ENCODE assay signal across 33 cellular contexts in genomic region chr2:222074674-222075073, GRCh38.
"Had no signal": no experiment of that assay in that cellular context is flagged by ENCODE, and none has a peak within 500 bp of the region (broad histone marks: within the 10 kb centered on the region; RNA-seq: fewer than 3 reads in every experiment).

No MANE protein-coding gene starts in this region.

- H3K4me3 ChIP-seq: esophagus muscularis mucosa, right atrium auricular region, smooth muscle cell, uterus had no signal

- H3K79me2 ChIP-seq: parathyroid adenoma had no signal

- H3K27ac ChIP-seq: brain microvascular endothelial cell, esophagus muscularis mucosa, parathyroid adenoma, right atrium auricular region, uterus had no signal

- H3K4me2 ChIP-seq: smooth muscle cell had no signal

- H3K27me3 ChIP-seq: brain microvascular endothelial cell, right atrium auricular region had no signal

- H3K36me3 ChIP-seq: brain microvascular endothelial cell, esophagus muscularis mucosa, right atrium auricular region, uterus had no signal

- FAIRE-seq: astrocyte, frontal cortex had no signal

- H3K4me1 Mint-ChIP-seq: activated naive CD8-positive, alpha-beta T cell treated with anti-CD3 and anti-CD28 coated beads, Interleukin-2, amount 10 ng/mL, durations not matched to agents 7 days and 5 days; naive thymus-derived CD4-positive, alpha-beta T cell; stimulated activated memory B cell treated with anti-CD40 and anti-IgM and Interleukin-4, amounts not matched to agents 10 μg/mL and 1 μg/mL and 100 μg/mL, for 72 hours; stimulated activated naive CD8-positive, alpha-beta T cell treated with anti-CD3 and anti-CD28 coated beads, Interleukin-15, amount 100 ng/mL, for 72 hours had no signal

- H3K9me3 ChIP-seq: esophagus muscularis mucosa, right atrium auricular region, uterus had no signal

- H3K27me3 Mint-ChIP-seq: activated naive CD8-positive, alpha-beta T cell treated with anti-CD3 and anti-CD28 coated beads, Interleukin-2, amount 10 ng/mL, durations not matched to agents 7 days and 5 days; stimulated activated naive CD8-positive, alpha-beta T cell treated with anti-CD3 and anti-CD28 coated beads, Interleukin-15, amount 100 ng/mL, for 72 hours had no signal

- H3K9ac ChIP-seq: parathyroid adenoma had no signal

- H3K4me1 ChIP-seq: esophagus muscularis mucosa, parathyroid adenoma, right atrium auricular region, uterus had no signal

- H3K9me3 Mint-ChIP-seq: activated naive CD4-positive, alpha-beta T cell treated with anti-CD3 and anti-CD28 coated beads for 36 hours; activated naive CD8-positive, alpha-beta T cell treated with anti-CD3 and anti-CD28 coated beads, Interleukin-2, amount 10 ng/mL, durations not matched to agents 7 days and 5 days; activated T-helper 1 cell treated with anti-CD3 and anti-CD28 coated beads, Interleukin-12 subunit alpha, Interleukin-12 subunit beta, Interleukin-2, Interleukin-4 antibody, amounts not matched to agents 30 ng/mL and 10 ng/mL and 1 ng/mL, durations not matched to agents 14 hours and 24 hours and 36 hours; stimulated activated memory B cell treated with anti-CD40 and anti-IgM and Interleukin-4, amounts not matched to agents 10 μg/mL and 1 μg/mL and 100 μg/mL, for 72 hours; stimulated activated naive CD8-positive, alpha-beta T cell treated with anti-CD3 and anti-CD28 coated beads, Interleukin-15, amount 100 ng/mL, for 72 hours; type B pancreatic cell had no signal

- H3K4me3 Mint-ChIP-seq: activated naive CD4-positive, alpha-beta T cell treated with anti-CD3 and anti-CD28 coated beads for 36 hours; activated naive CD8-positive, alpha-beta T cell treated with anti-CD3 and anti-CD28 coated beads, Interleukin-2, amount 10 ng/mL, durations not matched to agents 7 days and 5 days; activated T-helper 1 cell treated with anti-CD3 and anti-CD28 coated beads, Interleukin-12 subunit alpha, Interleukin-12 subunit beta, Interleukin-2, Interleukin-4 antibody, amounts not matched to agents 30 ng/mL and 10 ng/mL and 1 ng/mL, durations not matched to agents 14 hours and 24 hours and 36 hours; effector memory CD8-positive, alpha-beta T cell; naive thymus-derived CD4-positive, alpha-beta T cell; stimulated activated memory B cell treated with anti-CD40 and anti-IgM and Interleukin-4, amounts not matched to agents 10 μg/mL and 1 μg/mL and 100 μg/mL, for 72 hours; stimulated activated naive CD8-positive, alpha-beta T cell treated with anti-CD3 and anti-CD28 coated beads, Interleukin-15, amount 100 ng/mL, for 72 hours; type B pancreatic cell had no signal

- DNase-seq: activated CD4-positive, alpha-beta T cell treated with anti-CD3 and anti-CD28 coated beads for 48 hours; activated CD4-positive, alpha-beta T cell treated with anti-CD3 and anti-CD28 coated beads, Interleukin-2, amount 50 U/mL, for 48 hours; activated CD8-positive, alpha-beta memory T cell treated with anti-CD3 and anti-CD28 coated beads, Interleukin-2, amount 50 U/mL, for 4 hours; activated effector memory CD4-positive, alpha-beta T cell treated with anti-CD3 and anti-CD28 coated beads, Interleukin-2, amount 50 U/mL, for 16 hours; activated naive CD4-positive, alpha-beta T cell treated with anti-CD3 and anti-CD28 coated beads for 36 hours; activated naive CD8-positive, alpha-beta T cell treated with anti-CD3 and anti-CD28 coated beads, Interleukin-2, amount 10 ng/mL, durations not matched to agents 7 days and 5 days; activated T-cell treated with anti-CD3 and anti-CD28 coated beads, Interleukin-2, amount 50 U/mL, for 1 hour; amniotic stem cell; brain microvascular endothelial cell; cortex of kidney; effector memory CD8-positive, alpha-beta T cell; islet precursor cell; left colon; mammary epithelial cell; midbrain; naive thymus-derived CD4-positive, alpha-beta T cell; nucleus accumbens; stimulated activated CD4-positive, alpha-beta T cell treated with anti-CD3 and anti-CD28 coated beads, Interleukin-1b, Interleukin-23, amount 100 ng/mL, for 48 hours; stimulated activated CD4-positive, alpha-beta T cell treated with anti-CD3 and anti-CD28 coated beads, Interleukin-4, amount 100 ng/mL, for 4 hours; stimulated activated CD8-positive, alpha-beta memory T cell treated with anti-CD3 and anti-CD28 coated beads, Interleukin-4, amount 100 ng/mL, for 48 hours; stimulated activated naive CD8-positive, alpha-beta T cell treated with anti-CD3 and anti-CD28 coated beads, Interleukin-15, amount 100 ng/mL, for 72 hours; substantia nigra; uterus had no signal

- H3K36me3 Mint-ChIP-seq: activated naive CD8-positive, alpha-beta T cell treated with anti-CD3 and anti-CD28 coated beads, Interleukin-2, amount 10 ng/mL, durations not matched to agents 7 days and 5 days; naive thymus-derived CD4-positive, alpha-beta T cell; stimulated activated memory B cell treated with anti-CD40 and anti-IgM and Interleukin-4, amounts not matched to agents 10 μg/mL and 1 μg/mL and 100 μg/mL, for 72 hours; type B pancreatic cell had no signal

- ATAC-seq: activated CD4-positive, CD25-positive, alpha-beta regulatory T cell treated with anti-CD3 and anti-CD28 coated beads, Interleukin-2, amount 50 U/mL, for 24 hours; effector memory CD8-positive, alpha-beta T cell; left colon; naive thymus-derived CD4-positive, alpha-beta T cell; stimulated activated memory B cell treated with anti-CD40 and anti-IgM and Interleukin-4, amounts not matched to agents 10 μg/mL and 1 μg/mL and 100 μg/mL, for 72 hours; stimulated activated naive CD8-positive, alpha-beta T cell treated with anti-CD3 and anti-CD28 coated beads, Interleukin-15, amount 100 ng/mL, for 72 hours had no signal

- H3K27ac Mint-ChIP-seq: activated naive CD4-positive, alpha-beta T cell treated with anti-CD3 and anti-CD28 coated beads for 36 hours; activated naive CD8-positive, alpha-beta T cell treated with anti-CD3 and anti-CD28 coated beads, Interleukin-2, amount 10 ng/mL, durations not matched to agents 7 days and 5 days; activated T-helper 1 cell treated with anti-CD3 and anti-CD28 coated beads, Interleukin-12 subunit alpha, Interleukin-12 subunit beta, Interleukin-2, Interleukin-4 antibody, amounts not matched to agents 30 ng/mL and 10 ng/mL and 1 ng/mL, durations not matched to agents 14 hours and 24 hours and 36 hours; effector memory CD8-positive, alpha-beta T cell; naive thymus-derived CD4-positive, alpha-beta T cell; stimulated activated memory B cell treated with anti-CD40 and anti-IgM and Interleukin-4, amounts not matched to agents 10 μg/mL and 1 μg/mL and 100 μg/mL, for 72 hours; stimulated activated naive CD8-positive, alpha-beta T cell treated with anti-CD3 and anti-CD28 coated beads, Interleukin-15, amount 100 ng/mL, for 72 hours; type B pancreatic cell had no signal

- H2AFZ ChIP-seq: parathyroid adenoma had no signal
